In genomic region chr2:145207884-145208283, GRCh38 we compare ENCODE assay signal across 29 cellular contexts.
"Had no signal": no experiment of that assay in that cellular context is flagged by ENCODE, and none has a peak within 500 bp of the region (broad histone marks: within the 10 kb centered on the region; RNA-seq: fewer than 3 reads in every experiment).

No MANE protein-coding gene starts in this region.

- H3K4me2 ChIP-seq: neural progenitor cell, smooth muscle cell had no signal

- H3K9me3 ChIP-seq: suprapubic skin, transverse colon, uterus had no signal

- H3K36me3 ChIP-seq: gastroesophageal sphincter, heart right ventricle, left lung, neural progenitor cell, right atrium auricular region, suprapubic skin, transverse colon, upper lobe of right lung, uterus had no signal

- DNase-seq: effector memory CD4-positive, alpha-beta T cell; foreskin fibroblast; glutamatergic neuron; heart right ventricle; hippocampal formation; left cardiac atrium; left lung; mammary epithelial cell; mesendoderm; midbrain; naive thymus-derived CD4-positive, alpha-beta T cell; stimulated activated CD4-positive, alpha-beta T cell treated with anti-CD3 and anti-CD28 coated beads, Interleukin-12 subunit alpha, Interleukin-12 subunit beta, amount 100 ng/mL, for 4 hours; stimulated activated CD4-positive, alpha-beta T cell treated with anti-CD3 and anti-CD28 coated beads, Interleukin-1b, Interleukin-23, amount 100 ng/mL, for 48 hours; stimulated activated CD4-positive, alpha-beta T cell treated with anti-CD3 and anti-CD28 coated beads, Interleukin-4, amount 100 ng/mL, for 1 hour; stimulated activated CD8-positive, alpha-beta memory T cell treated with anti-CD3 and anti-CD28 coated beads, Interleukin-4, amount 100 ng/mL, for 48 hours; stimulated activated naive CD4-positive, alpha-beta T cell; stimulated activated naive CD8-positive, alpha-beta T cell treated with anti-CD3 and anti-CD28 coated beads, Interleukin-15, amount 100 ng/mL, for 72 hours; transverse colon; upper lobe of right lung; uterus had no signal

- H2AFZ ChIP-seq: neural progenitor cell, parathyroid adenoma had no signal

- H3K79me2 ChIP-seq: parathyroid adenoma had no signal

- H3K9ac ChIP-seq: neural progenitor cell, parathyroid adenoma had no signal

- H3K27me3 ChIP-seq: gastroesophageal sphincter, heart right ventricle, left lung, neural progenitor cell, right atrium auricular region, suprapubic skin, transverse colon, upper lobe of right lung, uterus had no signal

- ATAC-seq: gastroesophageal sphincter; heart right ventricle; left cardiac atrium; left lung; naive thymus-derived CD4-positive, alpha-beta T cell; sciatic nerve; stimulated activated naive CD8-positive, alpha-beta T cell treated with anti-CD3 and anti-CD28 coated beads, Interleukin-15, amount 100 ng/mL, for 72 hours; upper lobe of right lung had no signal

- H3K27ac ChIP-seq: gastroesophageal sphincter, heart right ventricle, left lung, neural progenitor cell, parathyroid adenoma, right atrium auricular region, suprapubic skin, transverse colon, upper lobe of right lung, uterus had no signal

- H3K4me3 ChIP-seq: gastroesophageal sphincter, heart right ventricle, left lung, neural progenitor cell, right atrium auricular region, smooth muscle cell, suprapubic skin, transverse colon, upper lobe of right lung, uterus had no signal

- H3K4me1 ChIP-seq: gastroesophageal sphincter, heart right ventricle, left lung, neural progenitor cell, parathyroid adenoma, right atrium auricular region, suprapubic skin, transverse colon, upper lobe of right lung, uterus had no signal

- FAIRE-seq: colon, islet of Langerhans had no signal
